In genomic region chr13:111503376-111503775, GRCh38 we compare ENCODE assay signal across 1 cellular context.
TF ChIP-seq lines count a peak whose summit lies in the region.

No MANE protein-coding gene starts in this region.

TF ChIP-seq in H1, 55 proteins besides CTCF, POLR2A, EP300 and RAD21 (continued from another document):
- TF ChIP-seq ZNF274 (IDR thresholded peaks at IDR 0.05; ENCODE audit: borderline replicate concordance, extremely low read depth, low read length) = no peak
- no peak for TF ChIP-seq BCL11A (IDR thresholded peaks at IDR 0.05; ENCODE audit: low read depth in 2 of 2, low read length in 2 of 2)
- TF ChIP-seq TAF7 (optimal IDR thresholded peaks at IDR 0.05; ENCODE audit: borderline replicate concordance, low read depth, low read length) = no peak
- TF ChIP-seq FOSL1 (IDR thresholded peaks at IDR 0.05; ENCODE audit: insufficient read depth, low read depth, low read length) = no peak
- no peak for TF ChIP-seq JUND (IDR thresholded peaks at IDR 0.05; ENCODE audit: low read length)
